9 cellular contexts compared by ENCODE assay signal in genomic region chr19:2701361-2702169, GRCh38. TPM values are rescaled to one million over a fixed set of nuclear protein-coding genes. Genes with fewer than 3 reads are reported as not detected.
DNase-seq lines count a peak whose midpoint lies in the region; ATAC-seq, FAIRE-seq and TF ChIP-seq lines count a peak whose summit lies in the region.
"Had no signal": no experiment of that assay in that cellular context is flagged by ENCODE, and none has a peak within 500 bp of the region (broad histone marks: within the 10 kb centered on the region; RNA-seq: fewer than 3 reads in every experiment).

No MANE protein-coding gene starts in this region.

- TF ChIP-seq EP300 in transverse colon (IDR thresholded peaks at IDR 0.05; ENCODE audit: low read depth), result no peak

- H3K4me3 Mint-ChIP-seq in activated naive CD4-positive, alpha-beta T cell treated with anti-CD3 and anti-CD28 coated beads, Interleukin-2, amount 10 ng/mL, durations not matched to agents 7 days and 5 days, result peak overlapping the region; percentile 47
- peak overlapping the region; percentile 62 for H3K4me3 Mint-ChIP-seq in astrocyte (ENCODE audit: unreplicated experiment)

- no peak for TF ChIP-seq CTCF in astrocyte (IDR thresholded peaks at IDR 0.05; ENCODE audit: insufficient read depth, low read depth, low read length)
- TF ChIP-seq CTCF in transverse colon (IDR thresholded peaks at IDR 0.05), result no peak

- no peaks in the 10 kb centered on the region for H3K79me2 ChIP-seq in astrocyte (ENCODE audit: insufficient read depth, low read length)

- H3K4me1 ChIP-seq in astrocyte (ENCODE audit: insufficient read depth, low read length), result no peaks in the 10 kb centered on the region
- peaks cover 14% of the 10 kb centered on the region for H3K4me1 ChIP-seq in mucosa of stomach (ENCODE audit: control insufficient read depth, insufficient read depth, low read length)
- peaks cover 0 to 7% (median 4%) of the 10 kb centered on the region in 4 donors for H3K4me1 ChIP-seq in transverse colon

- peaks cover 32% of the 10 kb centered on the region for H3K27me3 ChIP-seq in astrocyte (ENCODE audit: insufficient read depth, low read length)
- peaks cover 3% of the 10 kb centered on the region for H3K27me3 ChIP-seq in mucosa of stomach (ENCODE audit: control insufficient read depth, insufficient read depth, low read length)
- no peaks in the 10 kb centered on the region for H3K27me3 ChIP-seq in transverse colon

- intact Hi-C loops in transverse colon (cut with DNase I; ENCODE audit: low total_unique reads), result no loop called here

- CTCF ChIA-PET in activated naive CD4-positive, alpha-beta T cell treated with anti-CD3 and anti-CD28 coated beads, Interleukin-2, amount 10 ng/mL, durations not matched to agents 7 days and 5 days (lab: Charles Lee), result interaction anchor here (0.8 kb wide), 1 partner anchor 53 kb away, joined by 3 read pairs; no protein-coding TSS in a partner anchor

- no peak overlapping the region for H2AFZ ChIP-seq in astrocyte (ENCODE audit: low read depth, low read length)

- no peak overlapping the region for H3K4me2 ChIP-seq in astrocyte (ENCODE audit: low read length)

- no peak for DNase-seq in activated naive CD4-positive, alpha-beta T cell treated with anti-CD3 and anti-CD28 coated beads, Interleukin-2, amount 10 ng/mL, durations not matched to agents 7 days and 5 days
- DNase-seq in activated naive CD4-positive, alpha-beta T cell treated with anti-CD3 and anti-CD28 coated beads, Interleukin-2, amount 50 U/mL, for 16 hours, result no peak
- DNase-seq in astrocyte (ENCODE audit: low read depth), result no peak
- no peak for DNase-seq in transverse colon
- DNase-seq in mucosa of gallbladder (ENCODE audit: low spot score), result no peak
- DNase-seq: NCI-H510A treated with DMSO at 0.1 percent for 48 hours had no signal

- ATAC-seq in GM19351 (IDR thresholded peaks at IDR 0.05; ENCODE audit: unreplicated experiment), result no peak
- no peak for ATAC-seq in HG03378 (IDR thresholded peaks at IDR 0.05; ENCODE audit: unreplicated experiment)

- no peaks in the 10 kb centered on the region for H4K20me1 ChIP-seq in astrocyte (ENCODE audit: insufficient read depth, low read length)

- no peak overlapping the region for H3K9ac ChIP-seq in astrocyte (ENCODE audit: low read length)
- H3K9ac ChIP-seq in mucosa of stomach (ENCODE audit: low read length), result peak overlapping the region; percentile 65

- FAIRE-seq in astrocyte (lab: Jason Lieb, UNC), result no peak

- no peaks in the 10 kb centered on the region for H3K9me3 Mint-ChIP-seq in activated naive CD4-positive, alpha-beta T cell treated with anti-CD3 and anti-CD28 coated beads, Interleukin-2, amount 10 ng/mL, durations not matched to agents 7 days and 5 days
- H3K9me3 Mint-ChIP-seq in astrocyte (ENCODE audit: unreplicated experiment), result no peaks in the 10 kb centered on the region

- peaks cover 22% of the 10 kb centered on the region for H3K27me3 Mint-ChIP-seq in activated naive CD4-positive, alpha-beta T cell treated with anti-CD3 and anti-CD28 coated beads, Interleukin-2, amount 10 ng/mL, durations not matched to agents 7 days and 5 days
- H3K27me3 Mint-ChIP-seq in astrocyte (ENCODE audit: low read depth, unreplicated experiment), result peaks cover 16% of the 10 kb centered on the region

- no peak overlapping the region for H3K27ac ChIP-seq in astrocyte (ENCODE audit: low read depth, low read length)
- peak overlapping the region; percentile 55 to 73 (median 67) for H3K27ac ChIP-seq in transverse colon

- in situ Hi-C loops in transverse colon (cut with MboI; ENCODE audit: low pct_ligation_motif_present in 1 of 4, low pct_unique_long_range_greater_than_20kb in 1 of 4, low sequenced_read_pairs in 3 of 4), result no loop called here

- H3K9me3 ChIP-seq in astrocyte (ENCODE audit: insufficient read depth, low read depth, low read length), result no peaks in the 10 kb centered on the region
- no peaks in the 10 kb centered on the region for H3K9me3 ChIP-seq in mucosa of stomach (ENCODE audit: control insufficient read depth, low read length)
- H3K9me3 ChIP-seq in transverse colon, result no peaks in the 10 kb centered on the region

- H3K27ac Mint-ChIP-seq in activated naive CD4-positive, alpha-beta T cell treated with anti-CD3 and anti-CD28 coated beads, Interleukin-2, amount 10 ng/mL, durations not matched to agents 7 days and 5 days, result no peak overlapping the region
- H3K27ac Mint-ChIP-seq in astrocyte (ENCODE audit: unreplicated experiment), result no peak overlapping the region

- H3K36me3 ChIP-seq in astrocyte (ENCODE audit: insufficient read depth, low read length) (no peaks in the 10 kb centered on the region), mucosa of stomach (ENCODE audit: control insufficient read depth, insufficient read depth, low read length) (no peaks in the 10 kb centered on the region), transverse colon (no peaks in the 10 kb centered on the region)

- H3K4me1 Mint-ChIP-seq in activated naive CD4-positive, alpha-beta T cell treated with anti-CD3 and anti-CD28 coated beads, Interleukin-2, amount 10 ng/mL, durations not matched to agents 7 days and 5 days, result peaks cover 14% of the 10 kb centered on the region
- H3K4me1 Mint-ChIP-seq in astrocyte (ENCODE audit: low read depth, unreplicated experiment), result no peaks in the 10 kb centered on the region

- H3K4me3 ChIP-seq in astrocyte (ENCODE audit: insufficient read depth, low read depth, low read length) (no peak overlapping the region), mucosa of stomach (ENCODE audit: low read length) (no peak overlapping the region), transverse colon (peak overlapping the region; percentile 45 to 78 (median 64))

- H3K36me3 Mint-ChIP-seq in activated naive CD4-positive, alpha-beta T cell treated with anti-CD3 and anti-CD28 coated beads, Interleukin-2, amount 10 ng/mL, durations not matched to agents 7 days and 5 days, result no peaks in the 10 kb centered on the region
- H3K36me3 Mint-ChIP-seq in astrocyte (ENCODE audit: low read depth, unreplicated experiment), result no peaks in the 10 kb centered on the region

- WGBS in transverse colon (ENCODE audit: low coverage in 1 of 2), 2 donors, result 18% methylated on average over 7 to 9 of the region's 9 CpGs

- no peak for TF ChIP-seq POLR2A in transverse colon (IDR thresholded peaks at IDR 0.05)

RNA-seq across cellular contexts. Expression of gene GNG7, which starts 0.9 kb away (rescaled TPM):
- total RNA-seq in astrocyte, result 1.8 and 2.4 TPM in 2 replicates
- total RNA-seq in transverse colon, result 10 to 100 TPM in 1 of 4 donors, 1 to 10 TPM in 3; 1.6 to 13.1 (median 4.0) TPM
- 12.4 TPM for total RNA-seq in mucosa of gallbladder

RNA-seq across cellular contexts. Expression of gene DIRAS1, which starts 19.6 kb away (rescaled TPM):
- total RNA-seq in astrocyte (5.9 and 9.3 TPM in 2 replicates), transverse colon (1 to 10 TPM in 1 of 4 donors, under 1 TPM in 2, not detected in 1; 0.41 to 1.4 (median 0.64) TPM), mucosa of gallbladder (0.75 TPM)

RNA-seq across cellular contexts. Expression of gene SLC39A3, which starts 38.3 kb away (rescaled TPM):
- total RNA-seq in astrocyte (30.0 and 38.0 TPM in 2 replicates), transverse colon (10 to 100 TPM; 10.1 to 40.4 (median 24.7) TPM), mucosa of gallbladder (33.8 TPM)

Comparison
In these comparisons a context has a peak if more than half of its experiments do, and no peak if none do; other contexts are left out.
1. H3K4me3 ChIP-seq: peak in transverse colon (4 of 4); none in astrocyte (single experiment) and mucosa of stomach (single experiment).